8 cellular contexts compared by ENCODE assay signal in genomic region chr16:67807148-67807682, GRCh38. TPM values are rescaled to one million over a fixed set of nuclear protein-coding genes. Genes with fewer than 3 reads are reported as not detected.
DNase-seq lines count a peak whose midpoint lies in the region; ATAC-seq and TF ChIP-seq lines count a peak whose summit lies in the region.

No MANE protein-coding gene starts in this region.

- H3K27ac ChIP-seq in Peyer's patch, result peak overlapping the region; percentile 60 to 92 (median 76)
- H3K27ac ChIP-seq in esophagus squamous epithelium, result peak overlapping the region; percentile 87 to 94 (median 90)

- peaks cover 0 to 16% (median 0%) of the 10 kb centered on the region in 3 donors for H3K36me3 ChIP-seq in Peyer's patch
- H3K36me3 ChIP-seq in esophagus squamous epithelium, result peaks cover 0 to 27% (median 0%) of the 10 kb centered on the region in 3 donors

- 28 to 45% methylated on average over 17 to 22 of the region's 24 CpGs for WGBS in esophagus squamous epithelium, 2 donors

- TF ChIP-seq CTCF in GM13977 (IDR thresholded peaks at IDR 0.05; ENCODE audit: extremely low read depth, insufficient read depth, missing control alignments) (peak; percentile 25), Peyer's patch (IDR thresholded peaks at IDR 0.05) (peak in 1 of 6 experiments; percentile 25), esophagus squamous epithelium (IDR thresholded peaks at IDR 0.05) (peak in 2 of 6 experiments; percentile 14 to 16), retinal pigment epithelial cell (conservative IDR thresholded peaks at IDR 0.05; ENCODE audit: low read depth, low read length) (peak; percentile 11)

- intact Hi-C loops in esophagus squamous epithelium (cut with DNase I), result no loop called here

- H3K4me1 ChIP-seq in Peyer's patch (peaks cover 0 to 21% (median 17%) of the 10 kb centered on the region in 4 donors), esophagus squamous epithelium (peaks cover 12 to 35% (median 18%) of the 10 kb centered on the region in 3 donors)

- TF ChIP-seq POLR2A in Peyer's patch (IDR thresholded peaks at IDR 0.05), result no peak
- no peak for TF ChIP-seq POLR2A in esophagus squamous epithelium (IDR thresholded peaks at IDR 0.05)

- H3K9me3 ChIP-seq in Peyer's patch (no peaks in the 10 kb centered on the region), esophagus squamous epithelium (no peaks in the 10 kb centered on the region)

- in situ Hi-C loops in GM13977 (cut with MboI; ENCODE audit: low pct_unique_long_range_greater_than_20kb, low sequenced_read_pairs, unreplicated experiment), result no loop called here

- H3K4me3 ChIP-seq in Peyer's patch (peak overlapping the region; percentile 72 to 100 (median 80)), esophagus squamous epithelium (peak overlapping the region; percentile 89 to 96 (median 90)), retinal pigment epithelial cell (ENCODE audit: low read length) (peak overlapping the region; percentile 80)

- DNase-seq in GM13977 (ENCODE audit: low spot score), result no peak
- no peak for DNase-seq in Peyer's patch
- DNase-seq in esophagus squamous epithelium (lab: John Stamatoyannopoulos, UW), result no peak
- DNase-seq in retinal pigment epithelial cell (ENCODE audit: low read depth), result no peak
- no peak for DNase-seq in cerebellar nuclear complex (lab: John Stamatoyannopoulos, UW)
- no peak for DNase-seq in occipital lobe (lab: John Stamatoyannopoulos, UW)
- no peak for DNase-seq in SIG-M5 treated with dmso at 0.1 percent for 504 hours (lab: John Stamatoyannopoulos, UW; ENCODE audit: unreplicated experiment)

- H3K27me3 ChIP-seq in Peyer's patch, result no peaks in the 10 kb centered on the region
- no peaks in the 10 kb centered on the region for H3K27me3 ChIP-seq in esophagus squamous epithelium

- ATAC-seq in HG03196 (IDR thresholded peaks at IDR 0.05; ENCODE audit: unreplicated experiment), result no peak

RNA-seq across cellular contexts. Expression of gene TSNAXIP1, which starts 0.5 kb away (rescaled TPM):
- 1 to 10 TPM in 1 of 4 donors, under 1 TPM in 2, not detected in 1; 0.35 to 7.4 (median 0.94) TPM for total RNA-seq in Peyer's patch
- under 1 TPM; 0.15 to 0.97 (median 0.72) TPM for total RNA-seq in esophagus squamous epithelium
- total RNA-seq in occipital lobe, result 3.7 TPM

RNA-seq across cellular contexts. Expression of gene RANBP10, which starts 0.9 kb away (rescaled TPM):
- total RNA-seq in Peyer's patch (10 to 100 TPM; 15.2 to 29.9 (median 24.0) TPM), esophagus squamous epithelium (10 to 100 TPM in 2 of 4 donors, 1 to 10 TPM in 2; 6.4 to 12.9 (median 10.8) TPM), occipital lobe (4.4 TPM)

RNA-seq across cellular contexts. Expression of gene THAP11, which starts 34.9 kb away (rescaled TPM):
- total RNA-seq in Peyer's patch (10 to 100 TPM; 23.9 to 38.2 (median 31.7) TPM), esophagus squamous epithelium (10 to 100 TPM; 35.8 to 48.8 (median 42.1) TPM), occipital lobe (25.3 TPM)

RNA-seq across cellular contexts. Expression of gene NUTF2, which starts 39.5 kb away (rescaled TPM):
- 10 to 100 TPM; 55.5 to 82.5 (median 69.1) TPM for total RNA-seq in Peyer's patch
- total RNA-seq in esophagus squamous epithelium, result 10 to 100 TPM; 41.4 to 85.1 (median 63.7) TPM
- total RNA-seq in occipital lobe, result 73.2 TPM

RNA-seq across cellular contexts. Expression of gene CENPT, which starts 40.3 kb away (rescaled TPM):
- total RNA-seq in Peyer's patch (100 to 1,000 TPM in 2 of 4 donors, 10 to 100 TPM in 2; 64.8 to 138 (median 94.6) TPM), esophagus squamous epithelium (10 to 100 TPM; 12.3 to 42.7 (median 19.6) TPM), occipital lobe (19.7 TPM)
